In genomic region chr17:64494121-64494520, GRCh38 we compare ENCODE assay signal across 13 cellular contexts. TPM values are rescaled to one million over a fixed set of nuclear protein-coding genes. Genes with fewer than 3 reads are reported as not detected.
DNase-seq lines count a peak whose midpoint lies in the region; ATAC-seq and TF ChIP-seq lines count a peak whose summit lies in the region.
"Had no signal": no experiment of that assay in that cellular context is flagged by ENCODE, and none has a peak within 500 bp of the region (broad histone marks: within the 10 kb centered on the region; RNA-seq: fewer than 3 reads in every experiment).

No MANE protein-coding gene starts in this region.

- TF ChIP-seq CTCF in brain microvascular endothelial cell (IDR thresholded peaks at IDR 0.05; ENCODE audit: low read depth, low read length, missing control alignments) = no peak

- peaks cover 57% of the 10 kb centered on the region for H3K4me1 Mint-ChIP-seq in activated CD4-positive, alpha-beta T cell treated with anti-CD3 and anti-CD28 coated beads, Interleukin-2, amount 10 ng/mL, durations not matched to agents 7 days and 5 days
- H3K4me1 Mint-ChIP-seq in natural killer cell treated with Interleukin-12 subunit alpha and Interleukin-12 subunit beta and Interleukin-15 and Interleukin-18, amount 100 ng/mL, for 72 hours (ENCODE audit: low read depth in 2 of 2) = peaks cover 39 to 50% of the 10 kb centered on the region in 2 donors

- no peak for DNase-seq in activated CD4-positive, alpha-beta T cell treated with anti-CD3 and anti-CD28 coated beads, Interleukin-2, amount 10 ng/mL, durations not matched to agents 7 days and 5 days
- no peak for DNase-seq in activated CD4-positive, alpha-beta T cell treated with anti-CD3 and anti-CD28 coated beads for 4 hours
- DNase-seq in SK-N-MC (ENCODE audit: low read depth, low spot score) (no peak), brain microvascular endothelial cell (no peak), NCI-H146 treated with DMSO at 0.1 percent for 48 hours (lab: John Stamatoyannopoulos, UW; ENCODE audit: unreplicated experiment) (no peak)
- DNase-seq in natural killer cell treated with Interleukin-12 subunit alpha and Interleukin-12 subunit beta and Interleukin-15 and Interleukin-18, amount 100 ng/mL, for 72 hours (ENCODE audit: low spot score) = no peak
- DNase-seq: ACHN; colonic mucosa; foreskin fibroblast; kidney; NCI-H187 treated with DMSO at 0.1 percent for 48 hours; stimulated activated CD4-positive, alpha-beta T cell treated with anti-CD3 and anti-CD28 coated beads, Interleukin-12 subunit alpha, Interleukin-12 subunit beta, amount 100 ng/mL, for 4 hours; T1000 had no signal

- POLR2A ChIA-PET in activated CD4-positive, alpha-beta T cell treated with anti-CD3 and anti-CD28 coated beads, Interleukin-2, amount 10 ng/mL, durations not matched to agents 7 days and 5 days (lab: Charles Lee) = no interaction called here

- H3K27me3 ChIP-seq in brain microvascular endothelial cell (replicated peaks) = no peaks in the 10 kb centered on the region
- H3K27me3 ChIP-seq: colonic mucosa had no signal

- peak overlapping the region; percentile 99 for H3K4me3 Mint-ChIP-seq in activated CD4-positive, alpha-beta T cell treated with anti-CD3 and anti-CD28 coated beads, Interleukin-2, amount 10 ng/mL, durations not matched to agents 7 days and 5 days
- peak overlapping the region; percentile 40 for H3K4me3 Mint-ChIP-seq in natural killer cell treated with Interleukin-12 subunit alpha and Interleukin-12 subunit beta and Interleukin-15 and Interleukin-18, amount 100 ng/mL, for 72 hours

- H3K36me3 ChIP-seq in SK-N-MC (ENCODE audit: insufficient read depth, low read length) (peaks cover 54% of the 10 kb centered on the region), brain microvascular endothelial cell (replicated peaks) (peaks cover 24% of the 10 kb centered on the region)
- H3K36me3 ChIP-seq: colonic mucosa had no signal

- no peaks in the 10 kb centered on the region for H3K9me3 ChIP-seq in SK-N-MC (ENCODE audit: low read depth, low read length)
- H3K9me3 ChIP-seq: colonic mucosa had no signal

- H3K9me3 Mint-ChIP-seq in activated CD4-positive, alpha-beta T cell treated with anti-CD3 and anti-CD28 coated beads, Interleukin-2, amount 10 ng/mL, durations not matched to agents 7 days and 5 days = no peaks in the 10 kb centered on the region
- no peaks in the 10 kb centered on the region for H3K9me3 Mint-ChIP-seq in natural killer cell treated with Interleukin-12 subunit alpha and Interleukin-12 subunit beta and Interleukin-15 and Interleukin-18, amount 100 ng/mL, for 72 hours

- ATAC-seq in natural killer cell treated with Interleukin-12 subunit alpha and Interleukin-12 subunit beta and Interleukin-15 and Interleukin-18, amount 100 ng/mL, for 72 hours = no peak

- H3K27ac ChIP-seq in SK-N-MC (0 out of 2 replicates have a peak overlapping the region, but pooled peaks have one; percentile 40), brain microvascular endothelial cell (no peak overlapping the region)
- H3K27ac ChIP-seq: colonic mucosa had no signal

- no peak overlapping the region for H3K9ac ChIP-seq in SK-N-MC (ENCODE audit: insufficient read length)

- peaks cover 52% of the 10 kb centered on the region for H3K36me3 Mint-ChIP-seq in activated CD4-positive, alpha-beta T cell treated with anti-CD3 and anti-CD28 coated beads, Interleukin-2, amount 10 ng/mL, durations not matched to agents 7 days and 5 days (ENCODE audit: low read depth)
- peaks cover 19% of the 10 kb centered on the region for H3K36me3 Mint-ChIP-seq in natural killer cell treated with Interleukin-12 subunit alpha and Interleukin-12 subunit beta and Interleukin-15 and Interleukin-18, amount 100 ng/mL, for 72 hours

- no peaks in the 10 kb centered on the region for H3K27me3 Mint-ChIP-seq in activated CD4-positive, alpha-beta T cell treated with anti-CD3 and anti-CD28 coated beads, Interleukin-2, amount 10 ng/mL, durations not matched to agents 7 days and 5 days
- H3K27me3 Mint-ChIP-seq in natural killer cell treated with Interleukin-12 subunit alpha and Interleukin-12 subunit beta and Interleukin-15 and Interleukin-18, amount 100 ng/mL, for 72 hours = no peaks in the 10 kb centered on the region

- peak overlapping the region; percentile 62 for H3K27ac Mint-ChIP-seq in activated CD4-positive, alpha-beta T cell treated with anti-CD3 and anti-CD28 coated beads, Interleukin-2, amount 10 ng/mL, durations not matched to agents 7 days and 5 days
- peak overlapping the region; percentile 9 to 79 for H3K27ac Mint-ChIP-seq in natural killer cell treated with Interleukin-12 subunit alpha and Interleukin-12 subunit beta and Interleukin-15 and Interleukin-18, amount 100 ng/mL, for 72 hours

- in situ Hi-C loops in brain microvascular endothelial cell (cut with HindIII; ENCODE audit: low pct_ligation_motif_present, low sequenced_read_pairs) = loop anchor here (10.0 kb wide), 2 partner anchors 69 to 189 kb away; no protein-coding TSS in a partner anchor

- H3K4me3 ChIP-seq in SK-N-MC = peak overlapping the region; percentile 19; the same call in 1 of the 2 replicates
- H3K4me3 ChIP-seq in brain microvascular endothelial cell (ENCODE audit: low read depth, low read length) = no peak overlapping the region
- H3K4me3 ChIP-seq: colonic mucosa had no signal

- CTCF ChIA-PET in activated CD4-positive, alpha-beta T cell treated with anti-CD3 and anti-CD28 coated beads, Interleukin-2, amount 10 ng/mL, durations not matched to agents 7 days and 5 days (lab: Charles Lee) = interaction anchor here (1.0 to 1.2 kb wide), 2 partner anchors 14 to 75 kb away, joined by 4 to 5 read pairs; no protein-coding TSS in a partner anchor

RNA-seq across cellular contexts. Expression of gene POLG2, which starts 2.7 kb away (rescaled TPM):
- total RNA-seq in activated CD4-positive, alpha-beta T cell treated with anti-CD3 and anti-CD28 coated beads, Interleukin-2, amount 10 ng/mL, durations not matched to agents 7 days and 5 days = 10 to 100 TPM; 36.6 to 37.5 TPM
- total RNA-seq in natural killer cell treated with Interleukin-12 subunit alpha and Interleukin-12 subunit beta and Interleukin-15 and Interleukin-18, amount 100 ng/mL, for 72 hours = 10 to 100 TPM; 32.6 to 61.1 TPM

RNA-seq across cellular contexts. Expression of gene DDX5, which starts 12.0 kb away (rescaled TPM):
- total RNA-seq in activated CD4-positive, alpha-beta T cell treated with anti-CD3 and anti-CD28 coated beads, Interleukin-2, amount 10 ng/mL, durations not matched to agents 7 days and 5 days = 100 to 1,000 TPM; 797 to 802 TPM
- 1,000 to 10,000 TPM in 1 of 2 donors, 100 to 1,000 TPM in 1; 987 to 1,102 TPM for total RNA-seq in natural killer cell treated with Interleukin-12 subunit alpha and Interleukin-12 subunit beta and Interleukin-15 and Interleukin-18, amount 100 ng/mL, for 72 hours

RNA-seq across cellular contexts. Expression of gene CEP95, which starts 12.7 kb away (rescaled TPM):
- total RNA-seq in activated CD4-positive, alpha-beta T cell treated with anti-CD3 and anti-CD28 coated beads, Interleukin-2, amount 10 ng/mL, durations not matched to agents 7 days and 5 days = 10 to 100 TPM; 45.4 to 48.1 TPM
- 10 to 100 TPM; 47.7 to 74.3 TPM for total RNA-seq in natural killer cell treated with Interleukin-12 subunit alpha and Interleukin-12 subunit beta and Interleukin-15 and Interleukin-18, amount 100 ng/mL, for 72 hours

RNA-seq across cellular contexts. Expression of gene MILR1, which starts 45.2 kb away (rescaled TPM):
- total RNA-seq in activated CD4-positive, alpha-beta T cell treated with anti-CD3 and anti-CD28 coated beads, Interleukin-2, amount 10 ng/mL, durations not matched to agents 7 days and 5 days = under 1 TPM in 1 of 2 experiments, not detected in 1; 0.27 TPM
- total RNA-seq in natural killer cell treated with Interleukin-12 subunit alpha and Interleukin-12 subunit beta and Interleukin-15 and Interleukin-18, amount 100 ng/mL, for 72 hours = 1 to 10 TPM; 5.0 to 6.9 TPM
